In genomic region chr7:113071465-113071864, GRCh38 we compare ENCODE assay signal across 11 cellular contexts. TPM values are rescaled to one million over a fixed set of nuclear protein-coding genes. Genes with fewer than 3 reads are reported as not detected.
A peak's percentile ranks its signal among the peaks of the same experiment; 100 is the strongest.
DNase-seq lines count a peak whose midpoint lies in the region; ATAC-seq and TF ChIP-seq lines count a peak whose summit lies in the region.
"Had no signal": no experiment of that assay in that cellular context is flagged by ENCODE, and none has a peak within 500 bp of the region (broad histone marks: within the 10 kb centered on the region; RNA-seq: fewer than 3 reads in every experiment).

No MANE protein-coding gene starts in this region.

- H3K9me3 Mint-ChIP-seq in T-helper 2 cell treated with Interferon-gamma antibody and Interleukin-4, amounts not matched to agents 5 μg/mL and 100 μg/mL, for 36 hours: no peaks in the 10 kb centered on the region
- H3K9me3 Mint-ChIP-seq: activated naive CD4-positive, alpha-beta T cell treated with anti-CD3 and anti-CD28 coated beads for 36 hours had no signal

- H3K27me3 Mint-ChIP-seq in T-helper 2 cell treated with Interferon-gamma antibody and Interleukin-4, amounts not matched to agents 5 μg/mL and 100 μg/mL, for 36 hours (ENCODE audit: low read depth): peaks cover 5% of the 10 kb centered on the region

- peak; percentile 51 for ATAC-seq in GM19328 (IDR thresholded peaks at IDR 0.05; ENCODE audit: unreplicated experiment)
- ATAC-seq in HG03066 (IDR thresholded peaks at IDR 0.05; ENCODE audit: low read depth, unreplicated experiment): peak; percentile 79

- H2BK120ac ChIP-seq in trophoblast cell (ENCODE audit: insufficient read depth, low read length, poor library complexity): no peak overlapping the region

- H3K14ac ChIP-seq in trophoblast cell (ENCODE audit: low read length): no peak overlapping the region

- no peak overlapping the region for H3K27ac Mint-ChIP-seq in T-helper 2 cell treated with Interferon-gamma antibody and Interleukin-4, amounts not matched to agents 5 μg/mL and 100 μg/mL, for 36 hours
- H3K27ac Mint-ChIP-seq: activated naive CD4-positive, alpha-beta T cell treated with anti-CD3 and anti-CD28 coated beads for 36 hours had no signal

- no peaks in the 10 kb centered on the region for H3K36me3 Mint-ChIP-seq in T-helper 2 cell treated with Interferon-gamma antibody and Interleukin-4, amounts not matched to agents 5 μg/mL and 100 μg/mL, for 36 hours (ENCODE audit: low read depth)

- H3K79me2 ChIP-seq in trophoblast cell (ENCODE audit: control insufficient read depth, insufficient read depth, low read length, poor library complexity): no peaks in the 10 kb centered on the region

- no peak overlapping the region for H2BK5ac ChIP-seq in trophoblast cell (ENCODE audit: low read depth, low read length, poor library complexity)

- no CpG with 5 or more reads among the region's 1 CpG for whole genome bisulfite sequencing in trophoblast cell (ENCODE audit: extremely low coverage, insufficient coverage, insufficient read length)

- H3K4ac ChIP-seq in trophoblast cell (ENCODE audit: low read depth, low read length): no peak overlapping the region

- H3K4me3 ChIP-seq in trophoblast cell (ENCODE audit: low read depth, low read length): no peak overlapping the region
- H3K4me3 ChIP-seq: Peyer's patch had no signal

- no peaks in the 10 kb centered on the region for H3K4me1 ChIP-seq in trophoblast cell (ENCODE audit: control insufficient read depth in 1 of 2, insufficient read depth in 2 of 2, low read length in 2 of 2)
- H3K4me1 ChIP-seq: Peyer's patch had no signal

- H3K4me3 Mint-ChIP-seq in T-helper 2 cell treated with Interferon-gamma antibody and Interleukin-4, amounts not matched to agents 5 μg/mL and 100 μg/mL, for 36 hours: no peak overlapping the region
- H3K4me3 Mint-ChIP-seq: activated naive CD4-positive, alpha-beta T cell treated with anti-CD3 and anti-CD28 coated beads for 36 hours had no signal

- H3K27me3 ChIP-seq in trophoblast cell (ENCODE audit: insufficient read depth, low read length): no peaks in the 10 kb centered on the region
- H3K27me3 ChIP-seq: Peyer's patch had no signal

- no peak overlapping the region for H4K8ac ChIP-seq in trophoblast cell (ENCODE audit: low read depth, low read length)

- no peak overlapping the region for H3K4me2 ChIP-seq in trophoblast cell (ENCODE audit: low read length)

- no peak overlapping the region for H4K91ac ChIP-seq in trophoblast cell (ENCODE audit: low read depth, low read length)

- no peaks in the 10 kb centered on the region for H3K4me1 Mint-ChIP-seq in T-helper 2 cell treated with Interferon-gamma antibody and Interleukin-4, amounts not matched to agents 5 μg/mL and 100 μg/mL, for 36 hours (ENCODE audit: low read depth)

- no peak overlapping the region for H3K18ac ChIP-seq in trophoblast cell (ENCODE audit: low read length)

- H3K9me3 ChIP-seq in trophoblast cell (ENCODE audit: insufficient read depth, low read depth, low read length): no peaks in the 10 kb centered on the region
- H3K9me3 ChIP-seq: Peyer's patch had no signal

- no peaks in the 10 kb centered on the region for H3K79me1 ChIP-seq in trophoblast cell (ENCODE audit: low read length)

- POLR2A ChIA-PET in RWPE1 (lab: Yijun Ruan, JAX; ENCODE audit: low non-redundant PET): no interaction called here

- no peaks in the 10 kb centered on the region for H3K36me3 ChIP-seq in trophoblast cell (ENCODE audit: control insufficient read depth in 1 of 2, insufficient read depth in 2 of 2, low read length in 2 of 2)
- H3K36me3 ChIP-seq: Peyer's patch had no signal

- CTCF ChIA-PET in RWPE1 (lab: Yijun Ruan, JAX): interaction anchor here (0.9 kb wide), 1 partner anchor 29 kb away, joined by 3 read pairs; no protein-coding TSS in a partner anchor

- DNase-seq in SKM-1 treated with dmso at 0.1 percent for 144 hours (lab: John Stamatoyannopoulos, UW; ENCODE audit: unreplicated experiment) (peak; percentile 77), trophoblast cell (peak; percentile 2 to 14), RWPE1 (ENCODE audit: low spot score) (no peak), globus pallidus (ENCODE audit: low spot score) (no peak), NCI-H2227 (lab: John Stamatoyannopoulos, UW; ENCODE audit: unreplicated experiment) (no peak)
- no peak for DNase-seq in T-helper 2 cell treated with Interferon-gamma antibody and Interleukin-4, amounts not matched to agents 5 μg/mL and 100 μg/mL, for 36 hours (ENCODE audit: low spot score)
- DNase-seq: activated naive CD4-positive, alpha-beta T cell treated with anti-CD3 and anti-CD28 coated beads for 36 hours; MM.1S had no signal

- H2BK12ac ChIP-seq in trophoblast cell (ENCODE audit: low read length): no peak overlapping the region

- no peak overlapping the region for H2AFZ ChIP-seq in trophoblast cell (ENCODE audit: insufficient read depth, low read length, poor library complexity)

- no peak overlapping the region for H3K23ac ChIP-seq in trophoblast cell (ENCODE audit: low read length)

- no peak overlapping the region for H4K12ac ChIP-seq in trophoblast cell (ENCODE audit: low read depth, low read length)

- TF ChIP-seq CTCF in RWPE1 (conservative IDR thresholded peaks at IDR 0.05; ENCODE audit: low read depth): no peak

- H3K9ac ChIP-seq in trophoblast cell (ENCODE audit: low read length): no peak overlapping the region

- H3K27ac ChIP-seq in trophoblast cell (ENCODE audit: low read depth, low read length) (no peak overlapping the region), RWPE1 (no peak overlapping the region)
- H3K27ac ChIP-seq: Peyer's patch had no signal

- H2AK5ac ChIP-seq in trophoblast cell (ENCODE audit: low read length): no peak overlapping the region

RNA-seq across cellular contexts. Expression of gene GPR85, which starts 15.2 kb away (rescaled TPM):
- polyA plus RNA-seq in trophoblast cell (2013): 0.89 and 0.94 TPM in 2 replicates

RNA-seq across cellular contexts. Expression of gene SMIM30, which starts 46.9 kb away (rescaled TPM):
- 91.5 and 92.1 TPM in 2 replicates for polyA plus RNA-seq in trophoblast cell (2013)

Comparison
In these comparisons a context has a peak if more than half of its experiments do, and no peak if none do; other contexts are left out.
1. DNase-seq: peak in SKM-1 treated with dmso at 0.1 percent for 144 hours (single experiment) and trophoblast cell (2 of 2); none in T-helper 2 cell treated with Interferon-gamma antibody and Interleukin-4, amounts not matched to agents 5 μg/mL and 100 μg/mL, for 36 hours (single experiment), RWPE1 (single experiment), globus pallidus (single experiment) and NCI-H2227 (single experiment).